ENCODE assay signal across 1 cellular context in genomic region chr7:157476654-157477549, GRCh38.
TF ChIP-seq lines count a peak whose summit lies in the region.

No MANE protein-coding gene starts in this region.

TF ChIP-seq in HepG2, 621 proteins besides CTCF, POLR2A, EP300 and RAD21 (continued from another document):
- no peak for TF ChIP-seq SNAPC4 (CRISPR knock-in tag; IDR thresholded peaks at IDR 0.05)
- TF ChIP-seq KDM4B (CRISPR knock-in tag; IDR thresholded peaks at IDR 0.05): no peak
- TF ChIP-seq SIN3A (IDR thresholded peaks at IDR 0.05; ENCODE audit: borderline replicate concordance, low read depth, low read length): no peak
- TF ChIP-seq SALL2 (CRISPR knock-in tag; IDR thresholded peaks at IDR 0.05): no peak
- no peak for TF ChIP-seq HOXD1 (CRISPR knock-in tag; IDR thresholded peaks at IDR 0.05)
- TF ChIP-seq PHF8 (CRISPR knock-in tag; IDR thresholded peaks at IDR 0.05): no peak
- TF ChIP-seq FOXJ3 (CRISPR knock-in tag; IDR thresholded peaks at IDR 0.05; ENCODE audit: borderline replicate concordance): no peak
- no peak for TF ChIP-seq KAT8 (CRISPR knock-in tag; IDR thresholded peaks at IDR 0.05)
- no peak for TF ChIP-seq HHEX (CRISPR knock-in tag; IDR thresholded peaks at IDR 0.05)
